8 cellular contexts compared by ENCODE assay signal in the genomic region with DNA sequence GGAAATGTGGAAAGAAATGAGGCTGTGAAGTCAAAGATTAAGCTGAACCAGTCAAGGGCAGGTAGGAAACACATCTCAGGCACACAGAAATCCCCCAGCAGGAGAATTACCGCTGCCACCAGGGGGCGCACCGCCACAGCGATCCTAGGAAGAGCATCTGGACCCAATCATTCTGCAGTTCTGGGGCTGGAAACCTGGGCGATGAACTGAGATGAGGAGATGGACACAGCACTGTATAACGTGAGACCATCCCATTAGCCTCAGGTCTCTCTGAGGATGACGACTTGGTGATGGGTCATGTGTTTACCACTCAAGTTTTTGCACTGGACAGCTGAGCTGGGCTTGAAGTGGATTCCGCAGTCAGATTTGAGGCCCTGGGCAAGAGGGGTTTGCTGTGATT. TPM values are rescaled to one million over a fixed set of nuclear protein-coding genes. Genes with fewer than 3 reads are reported as not detected.
A peak's percentile ranks its signal among the peaks of the same experiment; 100 is the strongest.
DNase-seq lines count a peak whose midpoint lies in the region; ATAC-seq and TF ChIP-seq lines count a peak whose summit lies in the region.

No MANE protein-coding gene starts in this region.

- H3K27ac ChIP-seq in HL-60 (replicated peaks) (no peak overlapping the region), PC-3 (ENCODE audit: low read length) (no peak overlapping the region), psoas muscle (no peak overlapping the region)

- intact Hi-C loops in PC-3 (cut with micrococcal nuclease) (loop anchor here (1.0 to 5.0 kb wide), 2 partner anchors 456 to 574 kb away; no protein-coding TSS in a partner anchor), Right ventricle myocardium superior (cut with DNase I) (loop anchor here (5.0 kb wide), 2 partner anchors 376 to 456 kb away; no protein-coding TSS in a partner anchor), psoas muscle (cut with DNase I) (loop anchor here (1.0 to 10.0 kb wide), 5 partner anchors 301 to 571 kb away; no protein-coding TSS in a partner anchor)
- intact Hi-C loops in activated T-helper 1 cell treated with anti-CD3 and anti-CD28 coated beads, Interleukin-12 subunit alpha, Interleukin-12 subunit beta, Interleukin-2, Interleukin-4 antibody, amounts not matched to agents 30 ng/mL and 10 ng/mL and 1 ng/mL, durations not matched to agents 14 hours and 24 hours and 36 hours (cut with micrococcal nuclease): loop anchor here (1.0 to 10.0 kb wide), 2 partner anchors 456 to 571 kb away; no protein-coding TSS in a partner anchor

- H3K27me3 Mint-ChIP-seq in activated T-helper 1 cell treated with anti-CD3 and anti-CD28 coated beads, Interleukin-12 subunit alpha, Interleukin-12 subunit beta, Interleukin-2, Interleukin-4 antibody, amounts not matched to agents 30 ng/mL and 10 ng/mL and 1 ng/mL, durations not matched to agents 14 hours and 24 hours and 36 hours (ENCODE audit: insufficient read depth): peaks cover 12% of the 10 kb centered on the region

- no peaks in the 10 kb centered on the region for H3K4me1 ChIP-seq in PC-3 (ENCODE audit: insufficient read depth, low read length)
- H3K4me1 ChIP-seq in psoas muscle: no peaks in the 10 kb centered on the region

- ATAC-seq in PC-3: peak; percentile 53; the same call in 1 of the 2 replicates
- peak; percentile 83 for ATAC-seq in Right ventricle myocardium superior (ENCODE audit: poor library complexity)
- peak; percentile 76 to 94 (median 82) for ATAC-seq in psoas muscle
- ATAC-seq in HG03469 (IDR thresholded peaks at IDR 0.05; ENCODE audit: unreplicated experiment): no peak

- H3K4me3 Mint-ChIP-seq in activated T-helper 1 cell treated with anti-CD3 and anti-CD28 coated beads, Interleukin-12 subunit alpha, Interleukin-12 subunit beta, Interleukin-2, Interleukin-4 antibody, amounts not matched to agents 30 ng/mL and 10 ng/mL and 1 ng/mL, durations not matched to agents 14 hours and 24 hours and 36 hours: no peak overlapping the region

- no peak overlapping the region for H2AFZ ChIP-seq in PC-3 (ENCODE audit: low read length)

- H3K9me2 ChIP-seq in PC-3 (replicated peaks; ENCODE audit: low read length): no peaks in the 10 kb centered on the region

- H3K4me3 ChIP-seq in HL-60 (replicated peaks; ENCODE audit: insufficient read depth, low read length): no peak overlapping the region
- no peak overlapping the region for H3K4me3 ChIP-seq in PC-3 (ENCODE audit: low read length)
- no peak overlapping the region for H3K4me3 ChIP-seq in psoas muscle

- H3K9me3 Mint-ChIP-seq in activated T-helper 1 cell treated with anti-CD3 and anti-CD28 coated beads, Interleukin-12 subunit alpha, Interleukin-12 subunit beta, Interleukin-2, Interleukin-4 antibody, amounts not matched to agents 30 ng/mL and 10 ng/mL and 1 ng/mL, durations not matched to agents 14 hours and 24 hours and 36 hours: no peaks in the 10 kb centered on the region

- H3F3A ChIP-seq in PC-3 (ENCODE audit: low read length, unreplicated experiment): no peaks in the 10 kb centered on the region

- POLR2A ChIA-PET in PC-3 (lab: Charles Lee; ENCODE audit: unreplicated experiment): no interaction called here

- 14 to 19% (median 16%) methylated on average over 8 of the region's 8 CpGs for WGBS in psoas muscle, 3 donors

- no peak overlapping the region for H3K4me2 ChIP-seq in PC-3 (ENCODE audit: low read length)

- H3K4me1 Mint-ChIP-seq in activated T-helper 1 cell treated with anti-CD3 and anti-CD28 coated beads, Interleukin-12 subunit alpha, Interleukin-12 subunit beta, Interleukin-2, Interleukin-4 antibody, amounts not matched to agents 30 ng/mL and 10 ng/mL and 1 ng/mL, durations not matched to agents 14 hours and 24 hours and 36 hours (ENCODE audit: low read depth): no peaks in the 10 kb centered on the region

- TF ChIP-seq CTCF in HL-60 (IDR thresholded peaks at IDR 0.05; ENCODE audit: insufficient read depth, low read length) (peak; percentile 81), PC-3 (conservative IDR thresholded peaks at IDR 0.05; ENCODE audit: low read depth, low read length) (peak; percentile 98), psoas muscle (IDR thresholded peaks at IDR 0.05) (peak; percentile 92)

- DNase-seq in GM03348 (ENCODE audit: low spot score) (peak; percentile 77), HL-60 (ENCODE audit: low read depth in 1 of 2, low spot score in 1 of 2) (peak; percentile 7 to 47), PC-3 (peak; percentile 74), Right ventricle myocardium superior (peak; percentile 85), psoas muscle (peak; percentile 75 to 87)
- DNase-seq in activated T-helper 1 cell treated with anti-CD3 and anti-CD28 coated beads, Interleukin-12 subunit alpha, Interleukin-12 subunit beta, Interleukin-2, Interleukin-4 antibody, amounts not matched to agents 30 ng/mL and 10 ng/mL and 1 ng/mL, durations not matched to agents 14 hours and 24 hours and 36 hours (ENCODE audit: low spot score): peak; percentile 32
- DNase-seq in central memory CD4-positive, alpha-beta T cell: no peak

- no peak overlapping the region for H3K27ac Mint-ChIP-seq in activated T-helper 1 cell treated with anti-CD3 and anti-CD28 coated beads, Interleukin-12 subunit alpha, Interleukin-12 subunit beta, Interleukin-2, Interleukin-4 antibody, amounts not matched to agents 30 ng/mL and 10 ng/mL and 1 ng/mL, durations not matched to agents 14 hours and 24 hours and 36 hours

- no peaks in the 10 kb centered on the region for H4K20me1 ChIP-seq in PC-3 (ENCODE audit: low read length)

- H3K9me3 ChIP-seq in PC-3 (ENCODE audit: low read length) (no peaks in the 10 kb centered on the region), psoas muscle (no peaks in the 10 kb centered on the region)

- H3K9ac ChIP-seq in PC-3 (ENCODE audit: low read length): no peak overlapping the region

- no peaks in the 10 kb centered on the region for H3K79me2 ChIP-seq in PC-3 (ENCODE audit: low read length)

- H3K36me3 ChIP-seq in PC-3 (ENCODE audit: low read depth, low read length): no peaks in the 10 kb centered on the region
- no peaks in the 10 kb centered on the region for H3K36me3 ChIP-seq in psoas muscle (ENCODE audit: insufficient read depth in 1 of 2, low read depth in 1 of 2)

- H3K36me3 Mint-ChIP-seq in activated T-helper 1 cell treated with anti-CD3 and anti-CD28 coated beads, Interleukin-12 subunit alpha, Interleukin-12 subunit beta, Interleukin-2, Interleukin-4 antibody, amounts not matched to agents 30 ng/mL and 10 ng/mL and 1 ng/mL, durations not matched to agents 14 hours and 24 hours and 36 hours (ENCODE audit: low read depth): no peaks in the 10 kb centered on the region

- H3K27me3 ChIP-seq in HL-60 (ENCODE audit: insufficient read depth, poor library complexity, severe bottlenecking): peaks cover 4% of the 10 kb centered on the region
- H3K27me3 ChIP-seq in PC-3 (ENCODE audit: low read length): peaks cover 65% of the 10 kb centered on the region
- H3K27me3 ChIP-seq in psoas muscle (ENCODE audit: insufficient read depth in 3 of 3, low read length in 2 of 3): no peaks in the 10 kb centered on the region

- BruUV-seq in PC-3 (replicated peaks; lab: Mats Ljungman, UMichigan): no TSS peak

- CTCF ChIA-PET in PC-3 (lab: Charles Lee): interaction anchor here (1.3 kb wide), 1 partner anchor 574 kb away, joined by 4 read pairs; no protein-coding TSS in a partner anchor

RNA-seq across cellular contexts. Expression of gene SLC24A3, which starts 6.4 kb away (rescaled TPM):
- total RNA-seq in PC-3 (2014; rRNA removed): 0.11 TPM in 1 of 2 replicates, not detected in the other
- total RNA-seq in activated T-helper 1 cell treated with anti-CD3 and anti-CD28 coated beads, Interleukin-12 subunit alpha, Interleukin-12 subunit beta, Interleukin-2, Interleukin-4 antibody, amounts not matched to agents 30 ng/mL and 10 ng/mL and 1 ng/mL, durations not matched to agents 14 hours and 24 hours and 36 hours: not detected in 2 replicates
- total RNA-seq in Right ventricle myocardium superior: 0.62 TPM
- 10 to 100 TPM in 2 of 4 donors, 1 to 10 TPM in 2; 3.0 to 24.4 (median 9.7) TPM for total RNA-seq in psoas muscle
- polyA plus RNA-seq in psoas muscle: 1 to 10 TPM; 4.2 to 8.2 (median 6.0) TPM
